8 cellular contexts compared by ENCODE assay signal in the genomic region with DNA sequence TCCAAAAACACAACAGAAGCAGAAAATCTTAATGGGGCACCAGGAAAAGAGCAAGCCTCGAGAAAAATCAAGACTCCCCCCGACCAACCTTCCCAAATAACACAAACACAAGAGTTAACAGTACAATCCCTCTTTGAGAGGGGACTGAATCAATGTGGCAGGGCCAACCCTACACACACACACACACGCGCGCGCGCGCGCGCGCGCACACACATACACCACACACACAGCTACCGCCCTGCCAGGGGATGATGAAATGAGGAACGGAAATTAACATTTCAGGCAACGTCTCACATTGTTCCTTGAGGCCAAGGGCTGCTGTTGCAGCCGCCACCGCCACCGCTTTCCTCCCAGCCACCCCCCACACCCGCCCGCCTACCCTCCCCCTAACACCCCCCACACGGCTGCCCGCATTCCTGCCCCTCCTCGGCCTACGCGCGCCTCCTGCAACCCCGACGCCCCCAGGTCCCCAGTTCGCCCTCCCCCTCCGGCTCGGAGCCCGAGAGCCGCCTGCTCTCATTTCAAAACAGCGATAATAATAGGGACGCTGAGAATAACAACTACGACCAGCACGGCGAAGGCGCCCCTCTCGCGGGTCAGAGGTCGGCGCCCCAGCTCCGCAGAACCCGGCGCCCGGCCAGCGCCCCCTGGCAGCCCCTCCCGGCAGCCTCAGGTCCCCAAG. TPM values are rescaled to one million over a fixed set of nuclear protein-coding genes. Genes with fewer than 3 reads are reported as not detected.
DNase-seq lines count a peak whose midpoint lies in the region; ATAC-seq and TF ChIP-seq lines count a peak whose summit lies in the region.

No MANE protein-coding gene starts in this region.

- intact Hi-C loops in CD4-positive, alpha-beta T cell (cut with DNase I, micrococcal nuclease): loop anchor here (1.0 to 5.0 kb wide), 6 partner anchors 16 to 247 kb away; a partner anchor contains a TSS
- intact Hi-C loops in colonic mucosa (cut with DNase I) (no loop called here), left colon (cut with DNase I, micrococcal nuclease) (no loop called here)

- H3K9me3 Mint-ChIP-seq in CD4-positive, alpha-beta T cell: no peaks in the 10 kb centered on the region

- H3K36me3 Mint-ChIP-seq in CD4-positive, alpha-beta T cell (ENCODE audit: low read depth): peaks cover 49% of the 10 kb centered on the region

- DNase-seq in CD4-positive, alpha-beta T cell: peak; percentile 73 to 89 (median 78)
- DNase-seq in NCI-H226: peak; percentile 92
- DNase-seq in activated CD4-positive, alpha-beta T cell treated with anti-CD3 and anti-CD28 coated beads for 48 hours: peak; percentile 88
- DNase-seq in colonic mucosa: peak; percentile 86
- peak; percentile 89 to 92 for DNase-seq in left colon
- DNase-seq in stimulated activated CD4-positive, alpha-beta T cell treated with anti-CD3 and anti-CD28 coated beads, Interleukin-1b, Interleukin-23, amount 100 ng/mL, for 24 hours (ENCODE audit: low read depth in 4 of 4, low spot score in 1 of 4): peak; percentile 49 to 71 (median 54)

- H3K9ac ChIP-seq in colonic mucosa (ENCODE audit: low read depth in 2 of 2, low read length in 2 of 2): peak overlapping the region; percentile 67 to 83

- no peaks in the 10 kb centered on the region for H3K9me3 ChIP-seq in CD4-positive, alpha-beta T cell (ENCODE audit: control insufficient read depth, low read length)
- no peaks in the 10 kb centered on the region for H3K9me3 ChIP-seq in colonic mucosa

- H3K27me3 Mint-ChIP-seq in CD4-positive, alpha-beta T cell: no peaks in the 10 kb centered on the region

- H3K4me1 ChIP-seq in colonic mucosa: peaks cover 28% of the 10 kb centered on the region

- H3K4me3 ChIP-seq in colonic mucosa: peak overlapping the region; percentile 72

- H3K4me1 Mint-ChIP-seq in CD4-positive, alpha-beta T cell (ENCODE audit: low read depth): peaks cover 68% of the 10 kb centered on the region

- POLR2A ChIA-PET in CD4-positive, alpha-beta T cell (lab: Charles Lee): interaction anchor here (0.5 to 3.3 kb wide), 27 partner anchors 12 to 486 kb away, joined by 3 to 40 read pairs (median 4); a partner anchor contains a TSS

- H3K36me3 ChIP-seq in colonic mucosa: no peaks in the 10 kb centered on the region

- CTCF ChIA-PET in CD4-positive, alpha-beta T cell (lab: Charles Lee): interaction anchor here (0.6 to 1.7 kb wide), 8 partner anchors 15 to 101 kb away, joined by 3 to 9 read pairs (median 4); no protein-coding TSS in a partner anchor

- H3K27ac Mint-ChIP-seq in CD4-positive, alpha-beta T cell: peak overlapping the region; percentile 97

- H3K4me3 Mint-ChIP-seq in CD4-positive, alpha-beta T cell: peak overlapping the region; percentile 98

- ATAC-seq in CD4-positive, alpha-beta T cell (ENCODE audit: poor library complexity): peak; percentile 49
- ATAC-seq in GM21526 (IDR thresholded peaks at IDR 0.05; ENCODE audit: low FRiP score, unreplicated experiment) (peak; percentile 22), left colon (peak; percentile 54), HG03342 (IDR thresholded peaks at IDR 0.05; ENCODE audit: unreplicated experiment) (no peak)

- no peaks in the 10 kb centered on the region for H3K27me3 ChIP-seq in CD4-positive, alpha-beta T cell (ENCODE audit: control insufficient read depth, insufficient read depth, low read length)
- H3K27me3 ChIP-seq in colonic mucosa: no peaks in the 10 kb centered on the region

- no peak for TF ChIP-seq CTCF in CD4-positive, alpha-beta T cell (IDR thresholded peaks at IDR 0.05)
- no peak for TF ChIP-seq CTCF in colonic mucosa (IDR thresholded peaks at IDR 0.05)

- H3K27ac ChIP-seq in CD4-positive, alpha-beta T cell (ENCODE audit: low read depth, low read length): peak overlapping the region; percentile 58
- H3K27ac ChIP-seq in colonic mucosa: peak overlapping the region; percentile 91

RNA-seq across cellular contexts. Expression of a gene that starts 1.2 kb away (rescaled TPM):
- total RNA-seq in CD4-positive, alpha-beta T cell: 100 to 1,000 TPM; 200 to 211 TPM
- 100 to 1,000 TPM in 1 of 2 donors, 10 to 100 TPM in 1; 69.4 to 129 TPM for total RNA-seq in colonic mucosa
- total RNA-seq in left colon: 100 to 1,000 TPM in 1 of 2 donors, 10 to 100 TPM in 1; 82.5 to 135 TPM

RNA-seq across cellular contexts. Expression of a gene that starts 19.0 kb away (rescaled TPM):
- 100 to 1,000 TPM; 163 to 167 TPM for total RNA-seq in CD4-positive, alpha-beta T cell
- 100 to 1,000 TPM in 1 of 2 donors, 10 to 100 TPM in 1; 85.6 to 105 TPM for total RNA-seq in colonic mucosa
- total RNA-seq in left colon: 100 to 1,000 TPM; 106 to 146 TPM

Comparison
In these comparisons a context has a peak if more than half of its experiments do, and no peak if none do; other contexts are left out.
1. intact Hi-C loops: an anchor here in CD4-positive, alpha-beta T cell (1.0 to 5.0 kb wide); none called in colonic mucosa and left colon.